ENCODE assay signal across 1 cellular context in the genomic region with DNA sequence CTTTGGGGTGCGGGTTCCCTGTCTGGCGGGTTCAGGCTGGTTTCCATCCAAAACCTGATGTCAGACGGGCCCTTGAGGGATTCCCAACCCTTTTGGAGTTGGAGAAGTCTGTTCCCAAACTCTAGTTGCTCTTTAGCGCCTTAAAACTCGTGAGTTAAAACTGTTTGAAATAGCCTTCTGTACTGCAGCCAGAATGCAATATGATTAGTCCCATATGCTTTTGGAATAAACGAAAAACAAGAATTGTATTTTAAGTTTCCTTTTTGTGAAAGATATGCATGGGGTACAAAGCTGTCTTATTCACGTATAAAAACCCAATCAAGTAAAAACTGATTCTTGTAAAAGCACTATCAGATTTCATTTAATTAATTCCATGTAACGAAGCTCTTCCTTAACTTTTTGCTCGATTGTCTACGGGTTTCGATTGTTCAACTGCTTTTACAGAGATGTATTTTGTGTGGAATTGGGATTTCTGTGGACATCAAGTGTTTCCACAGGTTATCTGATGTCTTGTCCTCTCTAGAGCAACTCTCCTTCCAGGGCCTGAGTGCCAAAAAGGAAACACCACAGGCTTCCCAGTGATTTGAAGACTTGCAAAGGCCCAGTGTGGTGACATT.
TF ChIP-seq lines count a peak whose summit lies in the region.

No MANE protein-coding gene starts in this region.

TF ChIP-seq in GM23338, 12 proteins besides CTCF, POLR2A, EP300 and RAD21 (continued from another document):
- TF ChIP-seq ZNF462 (CRISPR knock-in tag; IDR thresholded peaks at IDR 0.05) (no peak), REST (IDR thresholded peaks at IDR 0.05; ENCODE audit: unreplicated experiment) (no peak), POLR2AphosphoS5 (IDR thresholded peaks at IDR 0.05; ENCODE audit: low read depth) (no peak)
- TF ChIP-seq, protein P1, sequence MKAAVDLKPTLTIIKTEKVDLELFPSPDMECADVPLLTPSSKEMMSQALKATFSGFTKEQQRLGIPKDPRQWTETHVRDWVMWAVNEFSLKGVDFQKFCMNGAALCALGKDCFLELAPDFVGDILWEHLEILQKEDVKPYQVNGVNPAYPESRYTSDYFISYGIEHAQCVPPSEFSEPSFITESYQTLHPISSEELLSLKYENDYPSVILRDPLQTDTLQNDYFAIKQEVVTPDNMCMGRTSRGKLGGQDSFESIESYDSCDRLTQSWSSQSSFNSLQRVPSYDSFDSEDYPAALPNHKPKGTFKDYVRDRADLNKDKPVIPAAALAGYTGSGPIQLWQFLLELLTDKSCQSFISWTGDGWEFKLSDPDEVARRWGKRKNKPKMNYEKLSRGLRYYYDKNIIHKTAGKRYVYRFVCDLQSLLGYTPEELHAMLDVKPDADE (IDR thresholded peaks at IDR 0.05), result no peak
